ENCODE assay signal across 8 cellular contexts in the genomic region with DNA sequence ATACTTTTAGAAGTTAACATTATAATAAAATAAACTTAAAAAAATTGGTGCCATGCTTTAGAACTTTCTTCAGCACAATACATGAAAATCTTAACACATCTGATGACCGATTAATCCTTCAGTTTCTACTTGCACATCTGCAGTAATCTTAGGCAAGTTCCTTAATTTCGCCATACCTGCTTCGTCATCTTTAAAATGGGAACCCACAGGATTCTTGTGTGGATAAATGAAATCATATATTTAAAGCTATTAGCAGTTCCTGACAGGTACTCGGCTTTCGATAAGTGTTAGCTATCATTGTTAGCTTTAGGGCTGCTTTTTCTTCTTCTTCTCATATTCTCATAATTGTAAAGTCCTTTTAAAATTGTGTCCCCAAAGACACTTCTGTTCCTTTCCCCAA. TPM values are rescaled to one million over a fixed set of nuclear protein-coding genes. Genes with fewer than 3 reads are reported as not detected.
A peak's percentile ranks its signal among the peaks of the same experiment; 100 is the strongest.
DNase-seq lines count a peak whose midpoint lies in the region; ATAC-seq, FAIRE-seq and TF ChIP-seq lines count a peak whose summit lies in the region.

No MANE protein-coding gene starts in this region.

- no peaks in the 10 kb centered on the region for H3K9me3 ChIP-seq in GM23248 (ENCODE audit: low read depth)
- H3K9me3 ChIP-seq in Peyer's patch: no peaks in the 10 kb centered on the region
- no peaks in the 10 kb centered on the region for H3K9me3 ChIP-seq in esophagus muscularis mucosa

- TF ChIP-seq CTCF in Peyer's patch (IDR thresholded peaks at IDR 0.05) (no peak), esophagus muscularis mucosa (IDR thresholded peaks at IDR 0.05) (no peak)

- H2AFZ ChIP-seq in GM23248: peak overlapping the region; percentile 100

- in situ Hi-C loops in GM23248 (cut with MboI): no loop called here

- ATAC-seq in HG02884 (IDR thresholded peaks at IDR 0.05; ENCODE audit: unreplicated experiment) (no peak), HG02623 (IDR thresholded peaks at IDR 0.05; ENCODE audit: unreplicated experiment) (no peak)

- no peaks in the 10 kb centered on the region for H3K9me2 ChIP-seq in GM23248 (ENCODE audit: insufficient read depth)

- H3K27ac ChIP-seq in GM23248 (no peak overlapping the region), Peyer's patch (peak overlapping the region; percentile 64 to 81 (median 75)), esophagus muscularis mucosa (replicated peaks in 1 of 4) (peak overlapping the region in 1 of 4 donors; percentile 70), rectal smooth muscle tissue (ENCODE audit: low read depth, low read length) (no peak overlapping the region)

- H3K9ac ChIP-seq in GM23248: peak overlapping the region; percentile 81; the same call in 1 of the 2 replicates
- H3K9ac ChIP-seq in rectal smooth muscle tissue (ENCODE audit: low read length): no peak overlapping the region

- H3K27me3 ChIP-seq in GM23248 (replicated peaks; ENCODE audit: insufficient read depth): no peaks in the 10 kb centered on the region
- H3K27me3 ChIP-seq in Peyer's patch: no peaks in the 10 kb centered on the region
- H3K27me3 ChIP-seq in esophagus muscularis mucosa: no peaks in the 10 kb centered on the region
- no peaks in the 10 kb centered on the region for H3K27me3 ChIP-seq in rectal smooth muscle tissue (ENCODE audit: control insufficient read depth, insufficient read depth, low read length)

- peaks cover 30% of the 10 kb centered on the region for H3K79me2 ChIP-seq in GM23248 (ENCODE audit: insufficient read depth)

- intact Hi-C loops in esophagus muscularis mucosa (cut with DNase I): no loop called here

- TF ChIP-seq POLR2A in Peyer's patch (IDR thresholded peaks at IDR 0.05): no peak
- TF ChIP-seq POLR2A in esophagus muscularis mucosa (IDR thresholded peaks at IDR 0.05; ENCODE audit: low read depth): no peak

- no peaks in the 10 kb centered on the region for H3F3A ChIP-seq in GM23248 (ENCODE audit: insufficient read depth)

- DNase-seq in GM23248 (peak; percentile 15), Peyer's patch (no peak), esophagus muscularis mucosa (ENCODE audit: extremely low spot score) (no peak), NCI-H82 treated with DMSO at 0.1 percent for 48 hours (lab: John Stamatoyannopoulos, UW; ENCODE audit: unreplicated experiment) (no peak), RCC 7860 (ENCODE audit: low spot score) (no peak)

- peak overlapping the region; percentile 87 for H3K4me2 ChIP-seq in GM23248 (ENCODE audit: unreplicated experiment)

- H3K36me3 ChIP-seq in GM23248 (ENCODE audit: low read depth) (no peaks in the 10 kb centered on the region), Peyer's patch (no peaks in the 10 kb centered on the region), esophagus muscularis mucosa (no peaks in the 10 kb centered on the region), rectal smooth muscle tissue (ENCODE audit: control insufficient read depth, insufficient read depth, low read length) (no peaks in the 10 kb centered on the region)

- no peak for FAIRE-seq in RCC 7860 (lab: Jason Lieb, UNC)

- no peak for TF ChIP-seq EP300 in esophagus muscularis mucosa (IDR thresholded peaks at IDR 0.05)

- no peaks in the 10 kb centered on the region for H4K20me1 ChIP-seq in GM23248 (ENCODE audit: insufficient read depth)

- H3K4me1 ChIP-seq in GM23248 (ENCODE audit: insufficient read depth): 0 out of 2 replicates have a peak, but pooled peaks cover 5% of the 10 kb centered on the region
- H3K4me1 ChIP-seq in Peyer's patch: peaks cover 0 to 11% (median 4%) of the 10 kb centered on the region in 4 donors
- H3K4me1 ChIP-seq in esophagus muscularis mucosa: peaks cover 17 to 22% (median 20%) of the 10 kb centered on the region in 4 donors
- peaks cover 4% of the 10 kb centered on the region for H3K4me1 ChIP-seq in rectal smooth muscle tissue (ENCODE audit: control insufficient read depth, insufficient read depth, low read length)

- WGBS in GM23248 (ENCODE audit: low coverage in 1 of 2, low lambda C conversion rate in 2 of 2, missing lambda C conversion rate in 2 of 2), 2 experiments: 50 to 52% methylated on average over 5 of the region's 5 CpGs
- WGBS in esophagus muscularis mucosa: 62% methylated on average over 5 of the region's 5 CpGs

- peak overlapping the region; percentile 99 for H3K4me3 ChIP-seq in GM23248
- H3K4me3 ChIP-seq in Peyer's patch: peak overlapping the region; percentile 57 to 80 (median 64)
- peak overlapping the region; percentile 61 to 74 (median 70) for H3K4me3 ChIP-seq in esophagus muscularis mucosa
- peak overlapping the region; percentile 88 for H3K4me3 ChIP-seq in rectal smooth muscle tissue (ENCODE audit: low read length)

RNA-seq across cellular contexts. Expression of gene VPS50, which starts 0.9 kb away (rescaled TPM):
- total RNA-seq in GM23248 (2014; rRNA removed; shearing (Covaris generic)): 23.3 and 30.9 TPM in 2 replicates
- 10.3 and 11.9 TPM in 2 replicates for polyA plus RNA-seq in GM23248 (2016; fragmentation: Nextera tagmentation; extraction: Ambion mirVana)
- total RNA-seq in Peyer's patch (10 to 100 TPM; 16.1 to 28.9 (median 20.9) TPM), esophagus muscularis mucosa (10 to 100 TPM; 14.8 to 25.7 (median 18.9) TPM)

RNA-seq across cellular contexts. Expression of gene HEPACAM2, which starts 5.0 kb away (rescaled TPM):
- total RNA-seq in GM23248 (2014; rRNA removed; shearing (Covaris generic)): not detected in 2 replicates
- polyA plus RNA-seq in GM23248 (2016; fragmentation: Nextera tagmentation; extraction: Ambion mirVana): not detected in 2 replicates
- total RNA-seq in Peyer's patch (10 to 100 TPM; 19.0 to 59.4 (median 28.4) TPM), esophagus muscularis mucosa (not detected)

Comparison
In these comparisons a context has a peak if more than half of its experiments do, and no peak if none do; other contexts are left out.
1. H3K27ac ChIP-seq: peak in Peyer's patch (4 of 4); none in GM23248 (single experiment) and rectal smooth muscle tissue (single experiment).
2. RNA of gene HEPACAM2, which starts 5.0 kb away (total RNA-seq): 19.0 to 59.4 TPM in Peyer's patch; not detected in GM23248 and not detected in esophagus muscularis mucosa; every median in the first group is over 10 times any median in the second.
3. Peak in every context shown above with its lines, with median percentiles within 50 percentile points of each other: H3K4me3 ChIP-seq.